8 cellular contexts compared by ENCODE assay signal in genomic region chr10:48551796-48552591, GRCh38. TPM values are rescaled to one million over a fixed set of nuclear protein-coding genes. Genes with fewer than 3 reads are reported as not detected.
DNase-seq lines count a peak whose midpoint lies in the region; ATAC-seq and TF ChIP-seq lines count a peak whose summit lies in the region.

No MANE protein-coding gene starts in this region.

- no peaks in the 10 kb centered on the region for H3K4me1 Mint-ChIP-seq in activated CD4-positive, alpha-beta T cell treated with anti-CD3 and anti-CD28 coated beads, Interleukin-2, amount 10 ng/mL, durations not matched to agents 7 days and 5 days
- H3K4me1 Mint-ChIP-seq in activated CD4-positive, alpha-beta T cell treated with anti-CD3 and anti-CD28 coated beads, Interleukin-2, amount 10 ng/mL, durations not matched to agents 24 days and 14 days: no peaks in the 10 kb centered on the region

- 24% methylated on average over 3 of the region's 7 CpGs for WGBS in SK-N-SH (ENCODE audit: low lambda C conversion rate)

- no peak overlapping the region for H3K9ac ChIP-seq in SK-N-SH

- peaks cover 0 to 27% of the 10 kb centered on the region in 2 experiments; a peak in 2 of 4 replicates for H3K4me1 ChIP-seq in SK-N-SH (ENCODE audit: control insufficient read depth in 1 of 2, insufficient read depth in 2 of 2, low read depth in 1 of 2, low read length in 1 of 2)

- no peaks in the 10 kb centered on the region for H3K36me3 Mint-ChIP-seq in activated CD4-positive, alpha-beta T cell treated with anti-CD3 and anti-CD28 coated beads, Interleukin-2, amount 10 ng/mL, durations not matched to agents 7 days and 5 days (ENCODE audit: low read depth)
- no peaks in the 10 kb centered on the region for H3K36me3 Mint-ChIP-seq in activated CD4-positive, alpha-beta T cell treated with anti-CD3 and anti-CD28 coated beads, Interleukin-2, amount 10 ng/mL, durations not matched to agents 24 days and 14 days (ENCODE audit: low read depth)

- CTCF ChIA-PET in activated CD4-positive, alpha-beta T cell treated with anti-CD3 and anti-CD28 coated beads, Interleukin-2, amount 10 ng/mL, durations not matched to agents 7 days and 5 days (lab: Charles Lee): interaction anchor here (1.2 to 2.1 kb wide), 3 partner anchors 23 to 105 kb away, joined by 3 to 14 read pairs (median 7); no protein-coding TSS in a partner anchor
- CTCF ChIA-PET in SK-N-SH (lab: Yijun Ruan, JAX): interaction anchor here (0.6 to 18.6 kb wide), 43 partner anchors 9 to 960 kb away, joined by 3 to 662 read pairs (median 4); partner anchors contain the start of gene ARHGAP22

- H3K79me2 ChIP-seq in SK-N-SH (ENCODE audit: insufficient read depth): peaks cover 18% of the 10 kb centered on the region; the same call in 1 of the 2 replicates

- intact Hi-C loops in activated CD4-positive, alpha-beta T cell treated with anti-CD3 and anti-CD28 coated beads, Interleukin-2, amount 10 ng/mL, durations not matched to agents 24 days and 14 days (cut with micrococcal nuclease): loop anchor here (1.0 to 5.0 kb wide), 2 partner anchors 104 to 610 kb away; no protein-coding TSS in a partner anchor

- H3K27ac Mint-ChIP-seq in activated CD4-positive, alpha-beta T cell treated with anti-CD3 and anti-CD28 coated beads, Interleukin-2, amount 10 ng/mL, durations not matched to agents 7 days and 5 days: no peak overlapping the region
- no peak overlapping the region for H3K27ac Mint-ChIP-seq in activated CD4-positive, alpha-beta T cell treated with anti-CD3 and anti-CD28 coated beads, Interleukin-2, amount 10 ng/mL, durations not matched to agents 24 days and 14 days

- no peaks in the 10 kb centered on the region for H3K9me3 ChIP-seq in SK-N-SH

- TF ChIP-seq EP300 in SK-N-SH (IDR thresholded peaks at IDR 0.05; ENCODE audit: borderline replicate concordance in 1 of 2, low read depth in 1 of 2, low read length in 1 of 2): peak in 1 of 2 experiments; percentile 70; a peak in 2 of 4 replicates

- no peaks in the 10 kb centered on the region for H3K27me3 ChIP-seq in SK-N-SH (ENCODE audit: insufficient read depth)

- no peaks in the 10 kb centered on the region for H3K27me3 Mint-ChIP-seq in activated CD4-positive, alpha-beta T cell treated with anti-CD3 and anti-CD28 coated beads, Interleukin-2, amount 10 ng/mL, durations not matched to agents 7 days and 5 days
- H3K27me3 Mint-ChIP-seq in activated CD4-positive, alpha-beta T cell treated with anti-CD3 and anti-CD28 coated beads, Interleukin-2, amount 10 ng/mL, durations not matched to agents 24 days and 14 days: no peaks in the 10 kb centered on the region

- POLR2A ChIA-PET in activated CD4-positive, alpha-beta T cell treated with anti-CD3 and anti-CD28 coated beads, Interleukin-2, amount 10 ng/mL, durations not matched to agents 7 days and 5 days (lab: Charles Lee): no interaction called here
- POLR2A ChIA-PET in SK-N-SH (lab: Yijun Ruan, JAX): interaction anchor here (0.5 to 4.3 kb wide), 2 partner anchors 104 to 808 kb away, joined by 3 to 25 read pairs; no protein-coding TSS in a partner anchor

- H2AFZ ChIP-seq in SK-N-SH (ENCODE audit: low read depth): no peak overlapping the region

- peak; percentile 84 for TF ChIP-seq CTCF in LNCAP (IDR thresholded peaks at IDR 0.05)
- TF ChIP-seq CTCF in SK-N-SH (IDR thresholded peaks at IDR 0.05): peak; percentile 85
- peak; percentile 75 for TF ChIP-seq CTCF in epithelial cell of proximal tubule (conservative IDR thresholded peaks at IDR 0.05; ENCODE audit: low read depth, low read length)

- H4K20me1 ChIP-seq in SK-N-SH (ENCODE audit: insufficient read depth): no peaks in the 10 kb centered on the region

- H3K9me2 ChIP-seq in SK-N-SH: no peaks in the 10 kb centered on the region

- H3F3A ChIP-seq in SK-N-SH (replicated peaks; ENCODE audit: insufficient read depth): no peaks in the 10 kb centered on the region

- no peak overlapping the region for H3K4me2 ChIP-seq in SK-N-SH

- peak; percentile 92 for TF ChIP-seq RAD21 in SK-N-SH (IDR thresholded peaks at IDR 0.05; ENCODE audit: low read length)

- H3K4me3 Mint-ChIP-seq in activated CD4-positive, alpha-beta T cell treated with anti-CD3 and anti-CD28 coated beads, Interleukin-2, amount 10 ng/mL, durations not matched to agents 7 days and 5 days: no peak overlapping the region
- no peak overlapping the region for H3K4me3 Mint-ChIP-seq in activated CD4-positive, alpha-beta T cell treated with anti-CD3 and anti-CD28 coated beads, Interleukin-2, amount 10 ng/mL, durations not matched to agents 24 days and 14 days

- H3K4me3 ChIP-seq in SK-N-SH (ENCODE audit: low read depth in 2 of 2, low read length in 1 of 2) (no peak overlapping the region), epithelial cell of proximal tubule (ENCODE audit: low read depth, low read length) (no peak overlapping the region)

- peak; percentile 16 for DNase-seq in activated CD4-positive, alpha-beta T cell treated with anti-CD3 and anti-CD28 coated beads, Interleukin-2, amount 10 ng/mL, durations not matched to agents 7 days and 5 days
- no peak for DNase-seq in activated CD4-positive, alpha-beta T cell treated with anti-CD3 and anti-CD28 coated beads, Interleukin-2, amount 10 ng/mL, durations not matched to agents 24 days and 14 days
- peak; percentile 87 for DNase-seq in SK-N-SH
- no peak for DNase-seq in epithelial cell of proximal tubule (ENCODE audit: low read depth)
- peak; percentile 68 for DNase-seq in middle frontal gyrus (ENCODE audit: extremely low spot score, low spot score)

- peaks cover 0 to 16% of the 10 kb centered on the region in 2 experiments for H3K36me3 ChIP-seq in SK-N-SH (replicated peaks in 1 of 2; ENCODE audit: control insufficient read depth in 1 of 2, insufficient read depth in 2 of 2, low read length in 1 of 2)

- H3K27ac ChIP-seq in SK-N-SH (ENCODE audit: low read depth in 2 of 2, low read length in 1 of 2): peak overlapping the region in 1 of 2 experiments; percentile 74; a peak in 2 of 4 replicates

- no peak for ATAC-seq in HG02623 (IDR thresholded peaks at IDR 0.05; ENCODE audit: unreplicated experiment)
- ATAC-seq in HG03135 (IDR thresholded peaks at IDR 0.05; ENCODE audit: unreplicated experiment): no peak

- no peaks in the 10 kb centered on the region for H3K9me3 Mint-ChIP-seq in activated CD4-positive, alpha-beta T cell treated with anti-CD3 and anti-CD28 coated beads, Interleukin-2, amount 10 ng/mL, durations not matched to agents 7 days and 5 days
- H3K9me3 Mint-ChIP-seq in activated CD4-positive, alpha-beta T cell treated with anti-CD3 and anti-CD28 coated beads, Interleukin-2, amount 10 ng/mL, durations not matched to agents 24 days and 14 days: no peaks in the 10 kb centered on the region

TF ChIP-seq in SK-N-SH, 30 proteins besides CTCF, POLR2A, EP300 and RAD21:
- TF ChIP-seq CHD2 (IDR thresholded peaks at IDR 0.05; ENCODE audit: low read length, partially characterized antibody) (peak; percentile 67), RCOR1 (IDR thresholded peaks at IDR 0.05; ENCODE audit: low read length) (peak; percentile 68; the same call in 1 of the 2 replicates), MXI1 (IDR thresholded peaks at IDR 0.05; ENCODE audit: low read depth, low read length) (peak; percentile 22; the same call in 1 of the 2 replicates), SIN3A (IDR thresholded peaks at IDR 0.05; ENCODE audit: borderline replicate concordance, low read depth, low read length) (no peak), SMC3 (IDR thresholded peaks at IDR 0.05; ENCODE audit: low read depth, low read length) (peak; percentile 90)

RNA-seq across cellular contexts. Expression of gene ARHGAP22, which starts 52.9 kb away (rescaled TPM):
- not detected for total RNA-seq in activated CD4-positive, alpha-beta T cell treated with anti-CD3 and anti-CD28 coated beads, Interleukin-2, amount 10 ng/mL, durations not matched to agents 7 days and 5 days
- total RNA-seq in activated CD4-positive, alpha-beta T cell treated with anti-CD3 and anti-CD28 coated beads, Interleukin-2, amount 10 ng/mL, durations not matched to agents 24 days and 14 days: not detected in 2 replicates
- 12.4 and 13.8 TPM in 2 replicates for polyA plus RNA-seq in SK-N-SH (2012; rRNA removed)
- 9.9 and 11.6 TPM in 2 replicates for polyA plus RNA-seq in SK-N-SH (2012; cell fraction: cytosol; rRNA removed)
- polyA plus RNA-seq in SK-N-SH (2012; cell fraction: nucleus; rRNA removed): 35.6 and 42.2 TPM in 2 replicates
- 11.2 and 24.5 TPM in 2 replicates for total RNA-seq in epithelial cell of proximal tubule

Comparison
In these comparisons a context has a peak if more than half of its experiments do, and no peak if none do; other contexts are left out.
1. DNase-seq: peak in activated CD4-positive, alpha-beta T cell treated with anti-CD3 and anti-CD28 coated beads, Interleukin-2, amount 10 ng/mL, durations not matched to agents 7 days and 5 days (single experiment), SK-N-SH (single experiment) and middle frontal gyrus (single experiment); none in activated CD4-positive, alpha-beta T cell treated with anti-CD3 and anti-CD28 coated beads, Interleukin-2, amount 10 ng/mL, durations not matched to agents 24 days and 14 days (single experiment) and epithelial cell of proximal tubule (single experiment).
2. RNA of gene ARHGAP22, which starts 52.9 kb away (total RNA-seq): 11.2 to 24.5 TPM in epithelial cell of proximal tubule; not detected in activated CD4-positive, alpha-beta T cell treated with anti-CD3 and anti-CD28 coated beads, Interleukin-2, amount 10 ng/mL, durations not matched to agents 7 days and 5 days and not detected in activated CD4-positive, alpha-beta T cell treated with anti-CD3 and anti-CD28 coated beads, Interleukin-2, amount 10 ng/mL, durations not matched to agents 24 days and 14 days; every median in the first group is over 10 times any median in the second.
3. Peak in every context shown above with its lines, with median percentiles within 50 percentile points of each other: CTCF ChIP-seq.